8 cellular contexts compared by ENCODE assay signal in genomic region chr11:114348200-114349191, GRCh38. TPM values are rescaled to one million over a fixed set of nuclear protein-coding genes. Genes with fewer than 3 reads are reported as not detected.
A peak's percentile ranks its signal among the peaks of the same experiment; 100 is the strongest.
DNase-seq lines count a peak whose midpoint lies in the region; ATAC-seq and TF ChIP-seq lines count a peak whose summit lies in the region.

No MANE protein-coding gene starts in this region.

- peak; percentile 61 for DNase-seq in A172 (ENCODE audit: low spot score)
- no peak for DNase-seq in GM06990 (ENCODE audit: extremely low read depth, insufficient read length)
- peak; percentile 1 to 59 for DNase-seq in NCI-H524 (lab: John Stamatoyannopoulos, UW)
- peak; percentile 45 for DNase-seq in activated naive CD4-positive, alpha-beta T cell treated with anti-CD3 and anti-CD28 coated beads, Interleukin-2, amount 10 ng/mL, durations not matched to agents 7 days and 5 days
- peak in 28 of 42 donors; percentile 7 to 86 (median 56) for DNase-seq in head of caudate nucleus
- DNase-seq in putamen (ENCODE audit: low spot score) = peak; percentile 49

- no peak overlapping the region for H3K4me3 ChIP-seq in GM06990 (replicated peaks; ENCODE audit: low read depth, low read length)

- peaks cover 2% of the 10 kb centered on the region for H3K27me3 ChIP-seq in GM06990 (replicated peaks; ENCODE audit: control insufficient read depth, insufficient read depth, low read length)

- peak; percentile 45 for TF ChIP-seq CTCF in GM06990 (IDR thresholded peaks at IDR 0.05; ENCODE audit: insufficient read depth, low read length, poor library complexity, severe bottlenecking)

- no peaks in the 10 kb centered on the region for H3K36me3 Mint-ChIP-seq in activated naive CD4-positive, alpha-beta T cell treated with anti-CD3 and anti-CD28 coated beads, Interleukin-2, amount 10 ng/mL, durations not matched to agents 7 days and 5 days

- H3K4me1 Mint-ChIP-seq in activated naive CD4-positive, alpha-beta T cell treated with anti-CD3 and anti-CD28 coated beads, Interleukin-2, amount 10 ng/mL, durations not matched to agents 7 days and 5 days = peaks cover 10% of the 10 kb centered on the region

- no peaks in the 10 kb centered on the region for H3K36me3 ChIP-seq in GM06990 (ENCODE audit: control insufficient read depth, insufficient read depth, low read length)

- H3K27ac Mint-ChIP-seq in activated naive CD4-positive, alpha-beta T cell treated with anti-CD3 and anti-CD28 coated beads, Interleukin-2, amount 10 ng/mL, durations not matched to agents 7 days and 5 days = no peak overlapping the region

- no peak for ATAC-seq in HG02981 (IDR thresholded peaks at IDR 0.05; ENCODE audit: unreplicated experiment)
- no peak for ATAC-seq in HG03439 (IDR thresholded peaks at IDR 0.05; ENCODE audit: unreplicated experiment)

- intact Hi-C loops in head of caudate nucleus (cut with DNase I) = loop anchor here (10.0 kb wide), 1 partner anchor 46 kb away; no protein-coding TSS in a partner anchor

- no peak overlapping the region for H3K4me3 Mint-ChIP-seq in activated naive CD4-positive, alpha-beta T cell treated with anti-CD3 and anti-CD28 coated beads, Interleukin-2, amount 10 ng/mL, durations not matched to agents 7 days and 5 days

- peaks cover 4% of the 10 kb centered on the region for H3K27me3 Mint-ChIP-seq in activated naive CD4-positive, alpha-beta T cell treated with anti-CD3 and anti-CD28 coated beads, Interleukin-2, amount 10 ng/mL, durations not matched to agents 7 days and 5 days

- CTCF ChIA-PET in activated naive CD4-positive, alpha-beta T cell treated with anti-CD3 and anti-CD28 coated beads, Interleukin-2, amount 10 ng/mL, durations not matched to agents 7 days and 5 days (lab: Charles Lee) = interaction anchor here (0.6 to 1.2 kb wide), 3 partner anchors 8 to 55 kb away, joined by 3 to 4 read pairs (median 3); no protein-coding TSS in a partner anchor

- no peaks in the 10 kb centered on the region for H3K9me3 Mint-ChIP-seq in activated naive CD4-positive, alpha-beta T cell treated with anti-CD3 and anti-CD28 coated beads, Interleukin-2, amount 10 ng/mL, durations not matched to agents 7 days and 5 days

RNA-seq across cellular contexts. Expression of gene C11orf71, which starts 51.8 kb away (rescaled TPM):
- total RNA-seq in A172 (2014; rRNA removed; shearing (Covaris generic)) = 4.1 and 4.6 TPM in 2 replicates

RNA-seq across cellular contexts. Expression of gene RBM7, which starts 52.0 kb away (rescaled TPM):
- total RNA-seq in A172 (2014; rRNA removed; shearing (Covaris generic)) = 39.3 and 52.8 TPM in 2 replicates

RNA-seq across cellular contexts. Expression of gene NNMT, which starts 52.3 kb away (rescaled TPM):
- total RNA-seq in A172 (2014; rRNA removed; shearing (Covaris generic)) = 109 and 204 TPM in 2 replicates
